24 cellular contexts compared by ENCODE assay signal in genomic region chr15:62122249-62122648, GRCh38. TPM values are rescaled to one million over a fixed set of nuclear protein-coding genes. Genes with fewer than 3 reads are reported as not detected.
DNase-seq lines count a peak whose midpoint lies in the region; ATAC-seq lines count a peak whose summit lies in the region.
"Had no signal": no experiment of that assay in that cellular context is flagged by ENCODE, and none has a peak within 500 bp of the region (broad histone marks: within the 10 kb centered on the region; RNA-seq: fewer than 3 reads in every experiment).

No MANE protein-coding gene starts in this region.

- no peaks in the 10 kb centered on the region for H3K9me2 ChIP-seq in GM23248 (ENCODE audit: insufficient read depth)

- no peaks in the 10 kb centered on the region for H3K9me3 ChIP-seq in naive thymus-derived CD4-positive, alpha-beta T cell (ENCODE audit: control insufficient read depth in 2 of 3, low read length in 3 of 3)
- H3K9me3 ChIP-seq in GM23248 (ENCODE audit: low read depth), result no peaks in the 10 kb centered on the region
- H3K9me3 ChIP-seq: A549, upper lobe of left lung had no signal

- H3K9ac ChIP-seq in GM23248, result no peak overlapping the region

- POLR2A ChIA-PET in activated CD4-positive, alpha-beta memory T cell treated with anti-CD3 and anti-CD28 coated beads, Interleukin-2, amount 10 ng/mL, durations not matched to agents 7 days and 5 days (lab: Charles Lee), result interaction anchor here (1.0 to 1.3 kb wide), 3 partner anchors 43 to 63 kb away, joined by 3 to 7 read pairs (median 3); partner anchors contain the start of genes C2CD4B and VPS13C
- POLR2A ChIA-PET in naive thymus-derived CD4-positive, alpha-beta T cell (lab: Charles Lee), result no interaction called here

- CTCF ChIA-PET in activated CD4-positive, alpha-beta memory T cell treated with anti-CD3 and anti-CD28 coated beads, Interleukin-2, amount 10 ng/mL, durations not matched to agents 7 days and 5 days (lab: Charles Lee), result no interaction called here
- CTCF ChIA-PET in naive thymus-derived CD4-positive, alpha-beta T cell (lab: Charles Lee), result no interaction called here

- in situ Hi-C loops in KBM-7 (cut with MboI; ENCODE audit: low pct_unique_long_range_greater_than_20kb, low sequenced_read_pairs) (no loop called here), GM23248 (cut with MboI) (no loop called here)

- peak; percentile 28 for ATAC-seq in naive thymus-derived CD4-positive, alpha-beta T cell
- ATAC-seq: A549; stimulated activated memory B cell treated with anti-CD40 and anti-IgM and Interleukin-4, amounts not matched to agents 10 μg/mL and 1 μg/mL and 100 μg/mL, for 72 hours had no signal

- H3K4me1 Mint-ChIP-seq in activated CD4-positive, alpha-beta T cell treated with anti-CD3 and anti-CD28 coated beads, Interleukin-2, amount 10 ng/mL, durations not matched to agents 24 days and 14 days, result peaks cover 41% of the 10 kb centered on the region
- peaks cover 71% of the 10 kb centered on the region for H3K4me1 Mint-ChIP-seq in activated CD4-positive, alpha-beta memory T cell treated with anti-CD3 and anti-CD28 coated beads, Interleukin-2, amount 10 ng/mL, durations not matched to agents 7 days and 5 days
- peaks cover 18 to 49% (median 32%) of the 10 kb centered on the region in 7 donors for H3K4me1 Mint-ChIP-seq in naive thymus-derived CD4-positive, alpha-beta T cell

- no peak overlapping the region for H3K4me3 Mint-ChIP-seq in activated CD4-positive, alpha-beta T cell treated with anti-CD3 and anti-CD28 coated beads, Interleukin-2, amount 10 ng/mL, durations not matched to agents 24 days and 14 days
- H3K4me3 Mint-ChIP-seq in activated CD4-positive, alpha-beta memory T cell treated with anti-CD3 and anti-CD28 coated beads, Interleukin-2, amount 10 ng/mL, durations not matched to agents 7 days and 5 days, result peak overlapping the region; percentile 33
- H3K4me3 Mint-ChIP-seq in naive thymus-derived CD4-positive, alpha-beta T cell, result no peak overlapping the region
- H3K4me3 Mint-ChIP-seq: neural crest cell; stimulated activated memory B cell treated with anti-CD40 and anti-IgM and Interleukin-4, amounts not matched to agents 10 μg/mL and 1 μg/mL and 100 μg/mL, for 72 hours had no signal

- no peaks in the 10 kb centered on the region for H3K79me2 ChIP-seq in GM23248 (ENCODE audit: insufficient read depth)

- H3K27ac ChIP-seq in naive thymus-derived CD4-positive, alpha-beta T cell (ENCODE audit: low read depth, low read length), result no peak overlapping the region
- H3K27ac ChIP-seq in GM23248, result no peak overlapping the region
- H3K27ac ChIP-seq: C4-2B, upper lobe of left lung had no signal

- no peaks in the 10 kb centered on the region for H3K9me3 Mint-ChIP-seq in activated CD4-positive, alpha-beta T cell treated with anti-CD3 and anti-CD28 coated beads, Interleukin-2, amount 10 ng/mL, durations not matched to agents 24 days and 14 days
- no peaks in the 10 kb centered on the region for H3K9me3 Mint-ChIP-seq in activated CD4-positive, alpha-beta memory T cell treated with anti-CD3 and anti-CD28 coated beads, Interleukin-2, amount 10 ng/mL, durations not matched to agents 7 days and 5 days
- H3K9me3 Mint-ChIP-seq in naive thymus-derived CD4-positive, alpha-beta T cell, result peaks cover 0 to 5% (median 0%) of the 10 kb centered on the region in 11 donors
- H3K9me3 Mint-ChIP-seq: stimulated activated memory B cell treated with anti-CD40 and anti-IgM and Interleukin-4, amounts not matched to agents 10 μg/mL and 1 μg/mL and 100 μg/mL, for 72 hours had no signal

- no peaks in the 10 kb centered on the region for H4K20me1 ChIP-seq in GM23248 (ENCODE audit: insufficient read depth)

- H3F3A ChIP-seq in GM23248 (ENCODE audit: insufficient read depth), result peaks cover 36% of the 10 kb centered on the region

- no peaks in the 10 kb centered on the region for H3K36me3 ChIP-seq in naive thymus-derived CD4-positive, alpha-beta T cell (ENCODE audit: control insufficient read depth in 2 of 3, insufficient read depth in 3 of 3, low read length in 3 of 3)
- H3K36me3 ChIP-seq in GM23248 (ENCODE audit: low read depth), result no peaks in the 10 kb centered on the region
- H3K36me3 ChIP-seq: upper lobe of left lung had no signal

- no peaks in the 10 kb centered on the region for H3K36me3 Mint-ChIP-seq in activated CD4-positive, alpha-beta T cell treated with anti-CD3 and anti-CD28 coated beads, Interleukin-2, amount 10 ng/mL, durations not matched to agents 24 days and 14 days (ENCODE audit: low read depth)
- peaks cover 5% of the 10 kb centered on the region for H3K36me3 Mint-ChIP-seq in activated CD4-positive, alpha-beta memory T cell treated with anti-CD3 and anti-CD28 coated beads, Interleukin-2, amount 10 ng/mL, durations not matched to agents 7 days and 5 days (ENCODE audit: low read depth)
- H3K36me3 Mint-ChIP-seq in naive thymus-derived CD4-positive, alpha-beta T cell, result no peaks in the 10 kb centered on the region
- H3K36me3 Mint-ChIP-seq: stimulated activated memory B cell treated with anti-CD40 and anti-IgM and Interleukin-4, amounts not matched to agents 10 μg/mL and 1 μg/mL and 100 μg/mL, for 72 hours had no signal

- no peaks in the 10 kb centered on the region for H3K27me3 ChIP-seq in naive thymus-derived CD4-positive, alpha-beta T cell (ENCODE audit: control insufficient read depth in 2 of 2, insufficient read depth in 2 of 2, low read length in 2 of 2)
- no peaks in the 10 kb centered on the region for H3K27me3 ChIP-seq in GM23248 (replicated peaks; ENCODE audit: insufficient read depth)
- H3K27me3 ChIP-seq: upper lobe of left lung had no signal

- H3K27me3 Mint-ChIP-seq in activated CD4-positive, alpha-beta T cell treated with anti-CD3 and anti-CD28 coated beads, Interleukin-2, amount 10 ng/mL, durations not matched to agents 24 days and 14 days, result no peaks in the 10 kb centered on the region
- H3K27me3 Mint-ChIP-seq in activated CD4-positive, alpha-beta memory T cell treated with anti-CD3 and anti-CD28 coated beads, Interleukin-2, amount 10 ng/mL, durations not matched to agents 7 days and 5 days, result no peaks in the 10 kb centered on the region
- peaks cover 0 to 11% (median 0%) of the 10 kb centered on the region in 5 donors for H3K27me3 Mint-ChIP-seq in naive thymus-derived CD4-positive, alpha-beta T cell

- peak overlapping the region; percentile 50 for H3K27ac Mint-ChIP-seq in activated CD4-positive, alpha-beta T cell treated with anti-CD3 and anti-CD28 coated beads, Interleukin-2, amount 10 ng/mL, durations not matched to agents 24 days and 14 days
- peak overlapping the region; percentile 76 for H3K27ac Mint-ChIP-seq in activated CD4-positive, alpha-beta memory T cell treated with anti-CD3 and anti-CD28 coated beads, Interleukin-2, amount 10 ng/mL, durations not matched to agents 7 days and 5 days
- H3K27ac Mint-ChIP-seq in naive thymus-derived CD4-positive, alpha-beta T cell, result no peak overlapping the region
- H3K27ac Mint-ChIP-seq: stimulated activated memory B cell treated with anti-CD40 and anti-IgM and Interleukin-4, amounts not matched to agents 10 μg/mL and 1 μg/mL and 100 μg/mL, for 72 hours had no signal

- intact Hi-C loops in activated CD4-positive, alpha-beta T cell treated with anti-CD3 and anti-CD28 coated beads, Interleukin-2, amount 10 ng/mL, durations not matched to agents 24 days and 14 days (cut with micrococcal nuclease), result no loop called here
- intact Hi-C loops in naive thymus-derived CD4-positive, alpha-beta T cell (cut with micrococcal nuclease), result no loop called here

- H3K4me2 ChIP-seq in GM23248 (ENCODE audit: unreplicated experiment), result no peak overlapping the region
- H3K4me2 ChIP-seq: A549 had no signal

- DNase-seq in activated CD4-positive, alpha-beta T cell treated with anti-CD3 and anti-CD28 coated beads, Interleukin-2, amount 10 ng/mL, durations not matched to agents 24 days and 14 days, result no peak
- no peak for DNase-seq in activated CD4-positive, alpha-beta T cell treated with anti-CD3 and anti-CD28 coated beads, Interleukin-2, amount 50 U/mL, for 1 hour
- DNase-seq in KBM-7 (peak; percentile 43), NCI-H82 treated with DMSO at 0.1 percent for 48 hours (lab: John Stamatoyannopoulos, UW; ENCODE audit: unreplicated experiment) (no peak), NCI-H774 (lab: John Stamatoyannopoulos, UW) (no peak), GM23248 (no peak)
- DNase-seq in activated CD4-positive, alpha-beta memory T cell treated with anti-CD3 and anti-CD28 coated beads, Interleukin-2, amount 10 ng/mL, durations not matched to agents 7 days and 5 days, result no peak
- DNase-seq in naive thymus-derived CD4-positive, alpha-beta T cell, result no peak
- DNase-seq: activated CD4-positive, CD25-positive, alpha-beta regulatory T cell treated with anti-CD3 and anti-CD28 coated beads, Interleukin-2, amount 50 U/mL, for 72 hours; DMS79 treated with DMSO at 0.1 percent for 48 hours; effector CD4-positive, alpha-beta T cell; hippocampal formation; mesendoderm; NCI-H146; NK-92 treated with Interleukin-12 subunit alpha and Interleukin-12 subunit beta, amount 100 ng/mL, for 24 hours; retina; Right ventricle myocardium superior; upper lobe of left lung had no signal

- H3K4me1 ChIP-seq in naive thymus-derived CD4-positive, alpha-beta T cell (ENCODE audit: control insufficient read depth in 2 of 2, insufficient read depth in 2 of 2, low read length in 2 of 2), result peaks cover 8 to 14% of the 10 kb centered on the region in 2 donors
- H3K4me1 ChIP-seq in GM23248 (ENCODE audit: insufficient read depth), result peaks cover 15% of the 10 kb centered on the region

- no peak overlapping the region for H2AFZ ChIP-seq in GM23248

- H3K4me3 ChIP-seq in naive thymus-derived CD4-positive, alpha-beta T cell (ENCODE audit: low read length), result no peak overlapping the region
- no peak overlapping the region for H3K4me3 ChIP-seq in GM23248
- H3K4me3 ChIP-seq: A549, upper lobe of left lung had no signal

- WGBS in GM23248 (ENCODE audit: low coverage in 1 of 2, low lambda C conversion rate in 2 of 2, missing lambda C conversion rate in 2 of 2), 2 experiments, result 93 to 95% methylated on average over 2 of the region's 2 CpGs

RNA-seq across cellular contexts. Expression of gene C2CD4B, which starts 42.8 kb away (rescaled TPM):
- total RNA-seq in activated CD4-positive, alpha-beta T cell treated with anti-CD3 and anti-CD28 coated beads, Interleukin-2, amount 10 ng/mL, durations not matched to agents 24 days and 14 days, result 0.45 and 0.58 TPM in 2 replicates
- total RNA-seq in activated CD4-positive, alpha-beta memory T cell treated with anti-CD3 and anti-CD28 coated beads, Interleukin-2, amount 10 ng/mL, durations not matched to agents 7 days and 5 days, result under 1 TPM; 0.23 to 0.40 TPM
- total RNA-seq in naive thymus-derived CD4-positive, alpha-beta T cell, result under 1 TPM in 2 of 5 experiments, not detected in 3; 0.15 to 0.24 TPM
- not detected for polyA plus RNA-seq in naive thymus-derived CD4-positive, alpha-beta T cell
- total RNA-seq in GM23248 (2014; rRNA removed; shearing (Covaris generic)), result not detected in 2 replicates
- polyA plus RNA-seq in GM23248 (2016; fragmentation: Nextera tagmentation; extraction: Ambion mirVana), result not detected in 2 replicates
- total RNA-seq: LHCN-M2, neural crest cell had no signal

RNA-seq across cellular contexts. Expression of gene C2CD4A, which starts 55.5 kb away (rescaled TPM):
- 0.05 and 0.24 TPM in 2 replicates for total RNA-seq in activated CD4-positive, alpha-beta T cell treated with anti-CD3 and anti-CD28 coated beads, Interleukin-2, amount 10 ng/mL, durations not matched to agents 24 days and 14 days
- total RNA-seq in activated CD4-positive, alpha-beta memory T cell treated with anti-CD3 and anti-CD28 coated beads, Interleukin-2, amount 10 ng/mL, durations not matched to agents 7 days and 5 days, result under 1 TPM; 0.23 to 0.40 TPM
- total RNA-seq in naive thymus-derived CD4-positive, alpha-beta T cell, result not detected
- not detected for polyA plus RNA-seq in naive thymus-derived CD4-positive, alpha-beta T cell
- not detected in 2 replicates for total RNA-seq in GM23248 (2014; rRNA removed; shearing (Covaris generic))
- polyA plus RNA-seq in GM23248 (2016; fragmentation: Nextera tagmentation; extraction: Ambion mirVana), result not detected in 2 replicates
- total RNA-seq: LHCN-M2; neural crest cell; Right ventricle myocardium superior; T-helper 2 cell treated with Interferon-gamma antibody and Interleukin-4, amounts not matched to agents 100 ng/mL and 5 ng/mL, for 36 hours had no signal

Comparison
In these comparisons a context has a peak if more than half of its experiments do, and no peak if none do; other contexts are left out.
1. H3K27ac Mint-ChIP-seq: peak in activated CD4-positive, alpha-beta T cell treated with anti-CD3 and anti-CD28 coated beads, Interleukin-2, amount 10 ng/mL, durations not matched to agents 24 days and 14 days (single experiment) and activated CD4-positive, alpha-beta memory T cell treated with anti-CD3 and anti-CD28 coated beads, Interleukin-2, amount 10 ng/mL, durations not matched to agents 7 days and 5 days (single experiment); none in naive thymus-derived CD4-positive, alpha-beta T cell (0 of 9).